ENCODE assay signal across 1 cellular context in genomic region chr11:125625594-125626380, GRCh38.
TF ChIP-seq lines count a peak whose summit lies in the region.

No MANE protein-coding gene starts in this region.

TF ChIP-seq in H1, 55 proteins besides CTCF, POLR2A, EP300 and RAD21:
- TF ChIP-seq SIN3A (conservative IDR thresholded peaks at IDR 0.05 in 1 of 2, IDR thresholded peaks at IDR 0.05 in 1 of 2; ENCODE audit: low read depth in 1 of 2, low read length in 2 of 2) (peak in 1 of 2 experiments; percentile 94; a peak in 2 of 4 replicates), CBX5 (IDR thresholded peaks at IDR 0.05; ENCODE audit: low read depth, low read length) (no peak), BRCA1 (IDR thresholded peaks at IDR 0.05; ENCODE audit: low read depth, low read length) (no peak), SRF (IDR thresholded peaks at IDR 0.05; ENCODE audit: low read depth, low read length) (no peak), ZNF274 (IDR thresholded peaks at IDR 0.05; ENCODE audit: borderline replicate concordance, extremely low read depth, low read length) (no peak), CEBPB (IDR thresholded peaks at IDR 0.05; ENCODE audit: low read depth, low read length) (peak; percentile 93), ATF2 (IDR thresholded peaks at IDR 0.05; ENCODE audit: low read length) (peak; percentile 44; the same call in 1 of the 2 replicates), MAX (IDR thresholded peaks at IDR 0.05) (peak; percentile 72), GTF2F1 (IDR thresholded peaks at IDR 0.05; ENCODE audit: borderline replicate concordance, low read depth, low read length) (peak; percentile 61; the same call in 1 of the 2 replicates), ASH2L (IDR thresholded peaks at IDR 0.05; ENCODE audit: low read length) (peak; percentile 99), POLR2AphosphoS5 (IDR thresholded peaks at IDR 0.05; ENCODE audit: low read depth, low read length) (peak; percentile 89), HDAC6 (IDR thresholded peaks at IDR 0.05; ENCODE audit: low read depth, low read length) (no peak), RFX5 (IDR thresholded peaks at IDR 0.05; ENCODE audit: borderline replicate concordance, low read depth, low read length) (no peak), KDM5A (IDR thresholded peaks at IDR 0.05; ENCODE audit: low read length) (peak; percentile 68; the same call in 1 of the 2 replicates), CHD2 (IDR thresholded peaks at IDR 0.05; ENCODE audit: low read length) (no peak), TAF7 (optimal IDR thresholded peaks at IDR 0.05; ENCODE audit: borderline replicate concordance, low read depth, low read length) (peak; percentile 99), POU5F1 (IDR thresholded peaks at IDR 0.05; ENCODE audit: low read depth, low read length) (no peak), PHF8 (conservative IDR thresholded peaks at IDR 0.05; ENCODE audit: low read depth, low read length) (peak; percentile 76), NANOG (IDR thresholded peaks at IDR 0.05; ENCODE audit: insufficient read depth, low read depth, low read length, poor library complexity, severe bottlenecking) (no peak), TBP (IDR thresholded peaks at IDR 0.05; ENCODE audit: low read depth, low read length) (peak; percentile 96), SIRT6 (IDR thresholded peaks at IDR 0.05; ENCODE audit: low read length) (no peak), SIX5 (IDR thresholded peaks at IDR 0.05; ENCODE audit: low read depth, low read length) (no peak), HDAC2 (IDR thresholded peaks at IDR 0.05; ENCODE audit: borderline replicate concordance in 1 of 2, low read depth in 2 of 2, low read length in 2 of 2) (no peak; a peak in 1 of 4 replicates), CHD7 (IDR thresholded peaks at IDR 0.05; ENCODE audit: insufficient replicate concordance, low read length) (no peak), BCL11A (IDR thresholded peaks at IDR 0.05; ENCODE audit: low read depth in 2 of 2, low read length in 2 of 2) (no peak), EZH2 (IDR thresholded peaks at IDR 0.05; ENCODE audit: low read depth, low read length, severe bottlenecking) (no peak), MAFK (IDR thresholded peaks at IDR 0.05; ENCODE audit: low read depth, low read length) (no peak), SP2 (IDR thresholded peaks at IDR 0.05; ENCODE audit: low read length) (no peak), SUZ12 (IDR thresholded peaks at IDR 0.05; ENCODE audit: low read length) (no peak), EGR1 (IDR thresholded peaks at IDR 0.05; ENCODE audit: borderline replicate concordance, low read depth, low read length) (peak; percentile 61; the same call in 1 of the 2 replicates), KDM1A (IDR thresholded peaks at IDR 0.05; ENCODE audit: borderline replicate concordance, low read length) (no peak), JUND (IDR thresholded peaks at IDR 0.05; ENCODE audit: low read length) (no peak), USF2 (IDR thresholded peaks at IDR 0.05; ENCODE audit: low read length) (no peak), CREB1 (IDR thresholded peaks at IDR 0.05) (peak; percentile 92), SAP30 (IDR thresholded peaks at IDR 0.05; ENCODE audit: insufficient read depth, insufficient replicate concordance, low read length) (no peak), RBBP5 (IDR thresholded peaks at IDR 0.05; ENCODE audit: borderline replicate concordance, low read depth, low read length) (peak; percentile 94; the same call in 1 of the 2 replicates), FOSL1 (IDR thresholded peaks at IDR 0.05; ENCODE audit: insufficient read depth, low read depth, low read length) (no peak), TCF12 (IDR thresholded peaks at IDR 0.05; ENCODE audit: low read depth, low read length) (no peak), YY1 (IDR thresholded peaks at IDR 0.05; ENCODE audit: low read depth, low read length) (0 out of 2 replicates have a peak, but pooled peaks have one; percentile 18), RXRA (IDR thresholded peaks at IDR 0.05; ENCODE audit: insufficient read depth, low read depth, low read length) (no peak), RNF2 (IDR thresholded peaks at IDR 0.05; ENCODE audit: borderline replicate concordance, low read depth, low read length, missing control alignments, poor library complexity, severe bottlenecking) (no peak), CHD1 (IDR thresholded peaks at IDR 0.05; ENCODE audit: low read depth, low read length) (no peak), CBX8 (IDR thresholded peaks at IDR 0.05; ENCODE audit: borderline replicate concordance, low read depth, low read length) (no peak), TAF1 (IDR thresholded peaks at IDR 0.05; ENCODE audit: low read depth, low read length) (peak; percentile 99), BACH1 (IDR thresholded peaks at IDR 0.05; ENCODE audit: low read length) (no peak), KDM4A (IDR thresholded peaks at IDR 0.05; ENCODE audit: low read depth, low read length, severe bottlenecking) (peak; percentile 36), GABPA (IDR thresholded peaks at IDR 0.05; ENCODE audit: borderline replicate concordance, insufficient read depth, low read length) (no peak), SP1 (IDR thresholded peaks at IDR 0.05; ENCODE audit: low read depth, low read length) (no peak), NRF1 (IDR thresholded peaks at IDR 0.05; ENCODE audit: low read depth, low read length) (no peak), SP4 (IDR thresholded peaks at IDR 0.05; ENCODE audit: low read length) (0 out of 2 replicates have a peak, but pooled peaks have one; percentile 64), JUN (IDR thresholded peaks at IDR 0.05; ENCODE audit: low read depth, low read length) (no peak), E2F6 (IDR thresholded peaks at IDR 0.05) (peak; percentile 93), ATF3 (IDR thresholded peaks at IDR 0.05; ENCODE audit: insufficient read depth, low read depth, low read length) (peak; percentile 78), TEAD4 (IDR thresholded peaks at IDR 0.05; ENCODE audit: low read depth, low read length) (peak; percentile 70; the same call in 1 of the 2 replicates), CTBP2 (IDR thresholded peaks at IDR 0.05; ENCODE audit: borderline replicate concordance, insufficient read depth, insufficient read length, low read length) (no peak)
TF ChIP-seq in H1: peak in this region for 21.
